Comparison of ENCODE assay signal across 11 cellular contexts in genomic region chr1:211336161-211336560, GRCh38. TPM values are rescaled to one million over a fixed set of nuclear protein-coding genes. Genes with fewer than 3 reads are reported as not detected.
A peak's percentile ranks its signal among the peaks of the same experiment; 100 is the strongest.
DNase-seq lines count a peak whose midpoint lies in the region; ATAC-seq, FAIRE-seq and TF ChIP-seq lines count a peak whose summit lies in the region.
"Had no signal": no experiment of that assay in that cellular context is flagged by ENCODE, and none has a peak within 500 bp of the region (broad histone marks: within the 10 kb centered on the region; RNA-seq: fewer than 3 reads in every experiment).

No MANE protein-coding gene starts in this region.

- CTCF ChIA-PET in GM12878 (lab: Yijun Ruan, JAX): interaction anchor here (1.2 to 5.1 kb wide), 8 partner anchors 8 to 177 kb away, joined by 3 to 27 read pairs (median 8); partner anchors contain the start of gene TRAF5

- H3K27ac ChIP-seq in BLaER1 (peak overlapping the region; percentile 71), GM12878 (ENCODE audit: control insufficient read depth, insufficient read depth) (peak overlapping the region; percentile 64)
- H3K27ac ChIP-seq: uterus had no signal

- H3K27ac Mint-ChIP-seq in type B pancreatic cell: no peak overlapping the region

- no peak for TF ChIP-seq RAD21 in GM12878 (IDR thresholded peaks at IDR 0.05; ENCODE audit: insufficient read depth, low read depth, low read length)

- TF ChIP-seq POLR2A in GM12878 (IDR thresholded peaks at IDR 0.05; ENCODE audit: low read depth, low read length): no peak

- POLR2A ChIA-PET in GM12878 (lab: Charles Lee): interaction anchor here (0.5 to 1.4 kb wide), 4 partner anchors 15 to 71 kb away, joined by 3 to 4 read pairs (median 3); no protein-coding TSS in a partner anchor

- H3K27me3 Mint-ChIP-seq in type B pancreatic cell: no peaks in the 10 kb centered on the region

- TF ChIP-seq CTCF in GM12878 (IDR thresholded peaks at IDR 0.05 in 2 of 3, conservative IDR thresholded peaks at IDR 0.05 in 1 of 3; ENCODE audit: control insufficient read depth in 2 of 3, extremely low read depth in 1 of 3, insufficient read depth in 1 of 3, low read depth in 3 of 3, low read length in 3 of 3): no peak
- no peak for TF ChIP-seq CTCF in type B pancreatic cell (conservative IDR thresholded peaks at IDR 0.05)

- no TSS peak for BruUV-seq in GM12878 (replicated peaks; lab: Mats Ljungman, UMichigan)

- H3K4me3 Mint-ChIP-seq in type B pancreatic cell: no peak overlapping the region

- no peak for DNase-seq in GM12878 (ENCODE audit: low read depth, low spot score)
- no peak for DNase-seq in mesenteric fat pad (ENCODE audit: low spot score)
- DNase-seq in NK-92 treated with Interleukin-12 subunit alpha and Interleukin-12 subunit beta, amount 100 ng/mL, for 24 hours (lab: John Stamatoyannopoulos, UW): no peak
- no peak for DNase-seq in cerebellum (ENCODE audit: low spot score)
- no peak for DNase-seq in type B pancreatic cell (ENCODE audit: extremely low spot score, unreplicated experiment)
- DNase-seq: nucleus accumbens, uterus had no signal

- H3K36me3 Mint-ChIP-seq in type B pancreatic cell: no peaks in the 10 kb centered on the region

- peaks cover 25% of the 10 kb centered on the region for H3K4me1 Mint-ChIP-seq in type B pancreatic cell (ENCODE audit: unreplicated experiment)

- H3K27me3 ChIP-seq in BLaER1: no peaks in the 10 kb centered on the region
- H3K27me3 ChIP-seq in GM12878 (replicated peaks in 1 of 2; ENCODE audit: control insufficient read depth in 2 of 2, insufficient read depth in 2 of 2, low read length in 1 of 2): no peaks in the 10 kb centered on the region
- H3K27me3 ChIP-seq: uterus had no signal

- peak overlapping the region; percentile 85 for H3K4me2 ChIP-seq in BLaER1
- H3K4me2 ChIP-seq in GM12878 (ENCODE audit: control insufficient read depth, insufficient read depth): peak overlapping the region; percentile 80

- WGBS in GM12878 (ENCODE audit: insufficient coverage, insufficient replicate concordance, low lambda C conversion rate, missing lambda C conversion rate): 53% methylated on average over 3 of the region's 3 CpGs

- H4K20me1 ChIP-seq in BLaER1: peaks cover 89% of the 10 kb centered on the region
- H4K20me1 ChIP-seq in GM12878 (ENCODE audit: control insufficient read depth, insufficient read depth): no peaks in the 10 kb centered on the region

- H3K79me2 ChIP-seq in GM12878 (ENCODE audit: control insufficient read depth, insufficient read depth, low read length): peaks cover 76% of the 10 kb centered on the region

- no peaks in the 10 kb centered on the region for H3K9me3 Mint-ChIP-seq in type B pancreatic cell

- H3K4me1 ChIP-seq in BLaER1: peaks cover 54% of the 10 kb centered on the region
- peaks cover 36% of the 10 kb centered on the region for H3K4me1 ChIP-seq in GM12878 (ENCODE audit: control insufficient read depth, insufficient read depth, low read length)
- H3K4me1 ChIP-seq: uterus had no signal

- peak; percentile 35 for ATAC-seq in GM18909 (IDR thresholded peaks at IDR 0.05; ENCODE audit: poor library complexity, unreplicated experiment)
- ATAC-seq in HG03378 (IDR thresholded peaks at IDR 0.05; ENCODE audit: unreplicated experiment): peak; percentile 7
- peak; percentile 45 for ATAC-seq in GM12878

- SMC1A ChIA-PET in GM12878 (lab: Charles Lee; ENCODE audit: uncharacterized antibody, unreplicated experiment): interaction anchor here (0.6 to 4.6 kb wide), 8 partner anchors 7 to 144 kb away, joined by 3 to 21 read pairs (median 4); no protein-coding TSS in a partner anchor

- H3K4me3 ChIP-seq in BLaER1: no peak overlapping the region
- peak overlapping the region; percentile 59; the same call in 1 of the 2 replicates for H3K4me3 ChIP-seq in GM12878
- H3K4me3 ChIP-seq: uterus had no signal

- H2AFZ ChIP-seq in GM12878 (ENCODE audit: control insufficient read depth, low read depth, low read length): no peak overlapping the region

- H3K9ac ChIP-seq in BLaER1 (peak overlapping the region; percentile 65; the same call in 1 of the 2 replicates), GM12878 (ENCODE audit: control insufficient read depth, insufficient read depth, low read length) (no peak overlapping the region; the same call in 1 of the 2 replicates)

- H3K36me3 ChIP-seq in BLaER1: peaks cover 17% of the 10 kb centered on the region; the same call in 1 of the 2 replicates
- H3K36me3 ChIP-seq in GM12878 (ENCODE audit: control insufficient read depth in 2 of 2, insufficient read depth in 2 of 2, low read length in 1 of 2): no peaks in the 10 kb centered on the region; a peak in 2 of 4 replicates
- H3K36me3 ChIP-seq: uterus had no signal

- no peak for FAIRE-seq in GM12878 (lab: Jason Lieb, UNC)
- FAIRE-seq: keratinocyte had no signal

- no peak for TF ChIP-seq EP300 in GM12878 (IDR thresholded peaks at IDR 0.05; ENCODE audit: borderline replicate concordance in 1 of 2, control insufficient read depth in 1 of 2, low read depth in 2 of 2, low read length in 2 of 2)

- intact Hi-C loops in GM12878 (cut with micrococcal nuclease; ENCODE audit: unreplicated experiment): no loop called here

- in situ Hi-C loops in GM12878 (cut with MboI): no loop called here

- RAD21 ChIA-PET in GM12878 (lab: Charles Lee; ENCODE audit: unreplicated experiment): interaction anchor here (0.6 to 1.7 kb wide), 2 partner anchors 12 to 932 kb away, joined by 3 to 6 read pairs; no protein-coding TSS in a partner anchor

- H3K9me3 ChIP-seq in BLaER1: no peaks in the 10 kb centered on the region
- H3K9me3 ChIP-seq in GM12878 (replicated peaks; ENCODE audit: control insufficient read depth, insufficient read depth, low read length): no peaks in the 10 kb centered on the region
- H3K9me3 ChIP-seq: uterus had no signal

TF ChIP-seq in GM12878, 131 proteins besides CTCF, POLR2A, EP300 and RAD21:
- TF ChIP-seq STAT3 (IDR thresholded peaks at IDR 0.05; ENCODE audit: low read depth, low read length) (no peak), BCL11A (IDR thresholded peaks at IDR 0.05; ENCODE audit: low read depth, low read length) (no peak), REST (IDR thresholded peaks at IDR 0.05; ENCODE audit: low read depth, low read length) (no peak), POLR2AphosphoS2 (IDR thresholded peaks at IDR 0.05; ENCODE audit: low read depth, low read length) (no peak)

RNA-seq across cellular contexts. Expression of gene TRAF5, which starts 9.5 kb away (rescaled TPM):
- total RNA-seq in GM12878 (2013; cell fraction: nucleolus; rRNA removed): 149 and 152 TPM in 2 replicates
- 35.3 and 36.1 TPM in 2 replicates for total RNA-seq in GM12878 (2014; rRNA removed)
- 25.0 and 26.5 TPM in 2 replicates for total RNA-seq in GM12878 (2014; rRNA removed; fragmentation: Illumina TruSeq; extraction: Trizol)
- 25.7 and 27.6 TPM in 2 replicates for total RNA-seq in GM12878 (2021)
- 17.0 TPM for polyA plus RNA-seq in GM12878 (2011; ENCODE audit: low read depth)
- polyA plus RNA-seq in GM12878 (2011; rRNA removed): 36.5 and 49.7 TPM in 2 replicates
- polyA plus RNA-seq in GM12878 (2011; cell fraction: cytosol; rRNA removed): 23.0 TPM in 2 replicates
- polyA plus RNA-seq in GM12878 (2011; cell fraction: nucleus; rRNA removed): 96.9 and 102 TPM in 2 replicates
- polyA plus RNA-seq in GM12878 (2012): 18.6 and 25.1 TPM in 2 replicates
- polyA plus RNA-seq in GM12878 (2014; fragmentation: Illumina TruSeq; extraction: Trizol): 36.4 and 48.6 TPM in 2 replicates
- 10 to 100 TPM; 10.6 to 11.8 TPM for polyA plus RNA-seq in GM12878 (2014; fragmentation: Nextera tagmentation; extraction: Ambion mirVana)
- 30.8 and 34.4 TPM in 2 replicates for polyA plus RNA-seq in GM12878 (2014; rRNA removed)
- polyA plus RNA-seq in GM12878 (2016; fragmentation: Nextera tagmentation; extraction: Ambion mirVana): 10 to 100 TPM; 16.7 to 19.7 TPM
- polyA minus RNA-seq in GM12878 (2011; rRNA and poly(A)+ RNA removed): 24.5 and 25.3 TPM in 2 replicates
- 8.7 and 9.8 TPM in 2 replicates for polyA minus RNA-seq in GM12878 (2011; cell fraction: cytosol; rRNA and poly(A)+ RNA removed)
- polyA minus RNA-seq in GM12878 (2011; cell fraction: nucleus; rRNA and poly(A)+ RNA removed): 45.0 and 64.3 TPM in 2 replicates
- total RNA-seq in mesenteric fat pad: 13.1 TPM
- 19.5 TPM for total RNA-seq in cerebellum
- 14.0 and 17.9 TPM in 2 replicates for total RNA-seq in type B pancreatic cell (ENCODE audit: low replicate concordance)
